1 cellular context compared by ENCODE assay signal in genomic region chr19:53792721-53793433, GRCh38.
TF ChIP-seq lines count a peak whose summit lies in the region.

No MANE protein-coding gene starts in this region.

TF ChIP-seq in HepG2, 621 proteins besides CTCF, POLR2A, EP300 and RAD21 (continued from another document):
- no peak for TF ChIP-seq AHDC1 (CRISPR knock-in tag; IDR thresholded peaks at IDR 0.05; ENCODE audit: borderline replicate concordance)
- TF ChIP-seq ATF3 (CRISPR knock-in tag; IDR thresholded peaks at IDR 0.05) = peak; percentile 86
